In the genomic region with DNA sequence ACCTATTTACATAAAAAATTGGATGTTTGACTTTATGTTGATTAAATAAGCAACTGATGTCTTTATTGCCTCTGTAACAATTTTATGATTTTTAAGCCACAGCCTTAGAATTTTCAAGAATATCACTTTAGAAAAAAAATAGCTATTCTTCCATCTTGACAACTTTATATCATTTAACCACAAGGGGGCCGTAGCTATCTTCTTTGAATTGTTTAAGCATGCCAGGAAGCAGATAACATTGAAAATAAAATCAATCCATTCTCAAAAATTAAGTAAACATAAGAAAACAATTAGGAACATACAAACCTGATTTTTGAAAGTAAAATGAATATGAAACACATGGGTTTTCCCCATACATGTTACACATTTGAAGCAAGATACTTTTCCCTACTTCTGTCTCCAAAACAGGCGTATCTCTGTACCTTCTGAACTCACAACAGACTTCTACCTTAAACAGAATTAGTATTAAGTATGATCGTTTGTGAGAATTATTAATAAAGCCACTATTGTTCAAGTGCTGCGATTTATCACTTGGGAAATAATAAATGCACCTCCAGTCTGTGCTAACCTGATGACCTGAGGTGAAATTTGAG, we compare ENCODE assay signal across 8 cellular contexts.
DNase-seq lines count a peak whose midpoint lies in the region; ATAC-seq and TF ChIP-seq lines count a peak whose summit lies in the region.

No MANE protein-coding gene starts in this region.

- H3K27me3 ChIP-seq in BE2C = no peaks in the 10 kb centered on the region
- no peaks in the 10 kb centered on the region for H3K27me3 ChIP-seq in CD4-positive, alpha-beta memory T cell (ENCODE audit: insufficient read depth, low read length)

- CTCF ChIA-PET in CD4-positive, alpha-beta memory T cell (lab: Charles Lee; ENCODE audit: partially characterized antibody) = no interaction called here

- no peak overlapping the region for H3K4me3 ChIP-seq in BE2C (ENCODE audit: low read depth, low read length)
- no peak overlapping the region for H3K4me3 ChIP-seq in CD4-positive, alpha-beta memory T cell (ENCODE audit: low read length in 2 of 2)

- no peak overlapping the region for H3K4me3 Mint-ChIP-seq in nephron
- H3K4me3 Mint-ChIP-seq in effector memory CD8-positive, alpha-beta T cell = no peak overlapping the region
- H3K4me3 Mint-ChIP-seq in CD4-positive, alpha-beta memory T cell = no peak overlapping the region

- peaks cover 27% of the 10 kb centered on the region for H3K4me1 ChIP-seq in BE2C
- no peaks in the 10 kb centered on the region for H3K4me1 ChIP-seq in CD4-positive, alpha-beta memory T cell (ENCODE audit: insufficient read depth, low read length)

- H3K9me3 Mint-ChIP-seq in nephron = no peaks in the 10 kb centered on the region
- peaks cover 3 to 7% of the 10 kb centered on the region in 2 donors for H3K9me3 Mint-ChIP-seq in effector memory CD8-positive, alpha-beta T cell
- peaks cover 0 to 4% (median 0%) of the 10 kb centered on the region in 8 donors for H3K9me3 Mint-ChIP-seq in CD4-positive, alpha-beta memory T cell

- ATAC-seq in HG02759 (IDR thresholded peaks at IDR 0.05; ENCODE audit: unreplicated experiment) = peak; percentile 50
- no peak for ATAC-seq in effector memory CD8-positive, alpha-beta T cell (replicated peaks)
- ATAC-seq in GM18502 (IDR thresholded peaks at IDR 0.05; ENCODE audit: poor library complexity, unreplicated experiment) = no peak

- no peak for DNase-seq in BE2C
- peak; percentile 74 for DNase-seq in NCI-H748 (lab: John Stamatoyannopoulos, UW; ENCODE audit: unreplicated experiment)
- DNase-seq in cerebellar cortex (ENCODE audit: low spot score) = peak; percentile 71
- no peak for DNase-seq in effector memory CD8-positive, alpha-beta T cell
- DNase-seq in CD4-positive, alpha-beta memory T cell = no peak

- no peaks in the 10 kb centered on the region for H3K9me3 ChIP-seq in BE2C
- H3K9me3 ChIP-seq in CD4-positive, alpha-beta memory T cell (ENCODE audit: control insufficient read depth in 1 of 2, low read length in 2 of 2) = no peaks in the 10 kb centered on the region

- TF ChIP-seq CTCF in BE2C (IDR thresholded peaks at IDR 0.05; ENCODE audit: low read depth, low read length) = peak; percentile 63
- TF ChIP-seq CTCF in nephron (IDR thresholded peaks at IDR 0.05; ENCODE audit: unreplicated experiment in 3 of 3) = peak; percentile 49 to 76 (median 68)

- no peak overlapping the region for H3K27ac Mint-ChIP-seq in nephron
- H3K27ac Mint-ChIP-seq in effector memory CD8-positive, alpha-beta T cell = no peak overlapping the region
- no peak overlapping the region for H3K27ac Mint-ChIP-seq in CD4-positive, alpha-beta memory T cell

- intact Hi-C loops in CD4-positive, alpha-beta memory T cell (cut with micrococcal nuclease) = loop anchor here (5.0 kb wide), 1 partner anchor 493 kb away; no protein-coding TSS in a partner anchor

- peaks cover 28% of the 10 kb centered on the region for H3K4me1 Mint-ChIP-seq in nephron
- H3K4me1 Mint-ChIP-seq in effector memory CD8-positive, alpha-beta T cell (ENCODE audit: low read depth in 2 of 2) = no peaks in the 10 kb centered on the region
- H3K4me1 Mint-ChIP-seq in CD4-positive, alpha-beta memory T cell = no peaks in the 10 kb centered on the region

- no peaks in the 10 kb centered on the region for H3K36me3 ChIP-seq in BE2C
- no peaks in the 10 kb centered on the region for H3K36me3 ChIP-seq in CD4-positive, alpha-beta memory T cell (ENCODE audit: insufficient read depth, low read length)

- POLR2A ChIA-PET in CD4-positive, alpha-beta memory T cell (lab: Charles Lee; ENCODE audit: partially characterized antibody) = no interaction called here

- H3K36me3 Mint-ChIP-seq in nephron (ENCODE audit: low read depth) = no peaks in the 10 kb centered on the region
- H3K36me3 Mint-ChIP-seq in effector memory CD8-positive, alpha-beta T cell (ENCODE audit: insufficient read depth) = no peaks in the 10 kb centered on the region
- H3K36me3 Mint-ChIP-seq in CD4-positive, alpha-beta memory T cell = no peaks in the 10 kb centered on the region

- H3K27ac ChIP-seq in CD4-positive, alpha-beta memory T cell (ENCODE audit: low read depth, low read length) = no peak overlapping the region

- H3K27me3 Mint-ChIP-seq in nephron (ENCODE audit: low read depth) = no peaks in the 10 kb centered on the region
- H3K27me3 Mint-ChIP-seq in effector memory CD8-positive, alpha-beta T cell = no peaks in the 10 kb centered on the region
- no peaks in the 10 kb centered on the region for H3K27me3 Mint-ChIP-seq in CD4-positive, alpha-beta memory T cell

Comparison
In these comparisons a context has a peak if more than half of its experiments do, and no peak if none do; other contexts are left out.
1. DNase-seq: peak in NCI-H748 (single experiment) and cerebellar cortex (single experiment); none in BE2C (single experiment), effector memory CD8-positive, alpha-beta T cell (0 of 3) and CD4-positive, alpha-beta memory T cell (0 of 5).